1 cellular context compared by ENCODE assay signal in the genomic region with DNA sequence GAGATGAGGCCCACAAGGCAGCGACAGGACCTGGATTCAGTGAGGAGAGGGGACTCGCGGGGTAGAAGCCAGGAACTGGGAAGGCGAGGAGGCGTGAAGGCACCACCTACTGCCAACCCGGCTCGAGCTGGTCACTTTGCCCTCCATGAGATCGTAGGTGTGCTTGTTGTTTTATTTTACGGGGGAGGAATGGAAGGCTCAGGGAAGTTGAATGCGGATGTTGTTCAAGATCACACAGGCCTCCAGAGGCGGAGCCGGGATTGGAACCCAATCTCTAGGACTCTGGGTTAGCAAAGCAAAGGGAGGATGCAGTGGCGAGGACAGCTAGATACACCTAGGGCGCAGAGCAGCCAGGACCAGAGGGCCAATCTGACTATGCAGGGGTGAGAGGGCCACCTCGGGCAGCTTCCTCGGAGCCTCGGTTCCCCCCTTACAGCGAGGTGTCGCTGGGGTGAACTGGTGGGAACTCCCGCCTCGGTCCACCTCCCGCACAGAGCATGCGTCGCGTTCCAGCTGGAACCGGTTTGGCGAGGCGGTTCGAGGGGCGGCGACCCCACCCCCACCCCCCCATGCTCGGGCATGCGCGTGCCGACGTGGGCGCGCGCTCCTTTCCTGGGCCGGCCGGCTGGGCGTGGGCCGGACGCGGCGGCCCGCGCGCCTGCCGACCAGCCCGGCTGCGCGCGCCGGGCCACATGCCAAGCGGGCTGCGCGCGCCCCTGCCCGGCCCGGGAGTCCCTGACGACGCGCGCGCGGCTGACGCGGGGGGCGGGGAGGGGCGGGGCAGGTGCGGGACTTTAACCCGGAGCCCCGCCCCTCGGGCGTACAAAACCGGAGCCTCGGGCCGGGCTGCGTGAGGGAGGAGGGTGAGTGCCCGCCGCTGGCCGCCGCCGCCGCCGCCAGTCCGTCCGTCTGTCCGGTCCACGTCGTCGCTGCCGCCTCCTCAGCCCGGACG.
TF ChIP-seq lines count a peak whose summit lies in the region.

No MANE protein-coding gene starts in this region.

TF ChIP-seq in A549, 52 proteins besides CTCF, POLR2A, EP300 and RAD21 (continued from another document):
- TF ChIP-seq, protein P1, sequence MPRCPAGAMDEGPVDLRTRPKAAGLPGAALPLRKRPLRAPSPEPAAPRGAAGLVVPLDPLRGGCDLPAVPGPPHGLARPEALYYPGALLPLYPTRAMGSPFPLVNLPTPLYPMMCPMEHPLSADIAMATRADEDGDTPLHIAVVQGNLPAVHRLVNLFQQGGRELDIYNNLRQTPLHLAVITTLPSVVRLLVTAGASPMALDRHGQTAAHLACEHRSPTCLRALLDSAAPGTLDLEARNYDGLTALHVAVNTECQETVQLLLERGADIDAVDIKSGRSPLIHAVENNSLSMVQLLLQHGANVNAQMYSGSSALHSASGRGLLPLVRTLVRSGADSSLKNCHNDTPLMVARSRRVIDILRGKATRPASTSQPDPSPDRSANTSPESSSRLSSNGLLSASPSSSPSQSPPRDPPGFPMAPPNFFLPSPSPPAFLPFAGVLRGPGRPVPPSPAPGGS (IDR thresholded peaks at IDR 0.05), result peak; percentile 86; the same call in 2 of the 3 replicates
- TF ChIP-seq HOXB5 (CRISPR knock-in tag; IDR thresholded peaks at IDR 0.05), result peak; percentile 86; the same call in 1 of the 2 replicates
- peak; percentile 83 for TF ChIP-seq HOXB13 (CRISPR knock-in tag; IDR thresholded peaks at IDR 0.05; ENCODE audit: low read depth)
